In the genomic region with DNA sequence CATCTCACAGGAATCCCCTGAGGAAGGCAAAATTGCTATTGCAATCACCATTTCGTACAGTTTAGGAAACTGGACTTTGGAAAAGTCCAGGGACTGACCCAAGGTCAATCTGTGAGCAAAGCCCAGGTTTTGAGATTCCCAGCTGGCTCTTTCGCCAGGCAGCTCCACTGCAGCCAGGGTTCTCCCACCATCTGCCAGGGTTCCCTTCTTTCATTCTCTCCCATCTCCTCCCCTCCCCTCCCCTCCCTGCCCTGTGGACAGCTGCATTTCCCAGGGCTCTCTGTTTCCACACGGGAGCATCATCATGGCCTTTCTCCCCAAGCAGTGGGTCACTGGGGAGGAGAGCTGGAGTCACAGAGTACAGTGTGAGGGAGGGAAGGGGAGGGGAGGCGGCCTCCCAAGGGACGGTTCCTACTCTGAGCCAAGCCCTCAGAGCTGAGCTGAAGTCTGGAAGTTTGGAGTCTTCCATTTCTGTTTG, we compare ENCODE assay signal across 1 cellular context.
TF ChIP-seq lines count a peak whose summit lies in the region.

No MANE protein-coding gene starts in this region.

TF ChIP-seq in HepG2, 621 proteins besides CTCF, POLR2A, EP300 and RAD21 (continued from another document):
- TF ChIP-seq, protein P1, sequence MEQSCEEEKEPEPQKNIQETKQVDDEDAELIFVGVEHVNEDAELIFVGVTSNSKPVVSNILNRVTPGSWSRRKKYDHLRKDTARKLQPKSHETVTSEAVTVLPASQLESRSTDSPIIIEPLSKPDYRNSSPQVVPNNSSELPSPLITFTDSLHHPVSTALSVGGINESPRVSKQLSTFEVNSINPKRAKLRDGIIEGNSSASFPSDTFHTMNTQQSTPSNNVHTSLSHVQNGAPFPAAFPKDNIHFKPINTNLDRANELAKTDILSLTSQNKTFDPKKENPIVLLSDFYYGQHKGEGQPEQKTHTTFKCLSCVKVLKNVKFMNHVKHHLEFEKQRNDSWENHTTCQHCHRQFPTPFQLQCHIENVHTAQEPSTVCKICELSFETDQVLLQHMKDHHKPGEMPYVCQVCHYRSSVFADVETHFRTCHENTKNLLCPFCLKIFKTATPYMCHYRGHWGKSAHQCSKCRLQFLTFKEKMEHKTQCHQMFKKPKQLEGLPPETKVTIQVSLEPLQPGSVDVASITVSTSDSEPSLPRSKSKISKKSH (CRISPR knock-in tag; IDR thresholded peaks at IDR 0.05; ENCODE audit: borderline replicate concordance) = no peak
- TF ChIP-seq NR2F6 (IDR thresholded peaks at IDR 0.05) (peak; percentile 35; the same call in 1 of the 2 replicates), NR2F6 (CRISPR knock-in tag; IDR thresholded peaks at IDR 0.05) (0 out of 2 replicates have a peak, but pooled peaks have one; percentile 22), ELF3 (CRISPR knock-in tag; IDR thresholded peaks at IDR 0.05) (no peak), ZNF180 (CRISPR knock-in tag; IDR thresholded peaks at IDR 0.05; ENCODE audit: borderline replicate concordance, low read depth) (no peak), NFYB (CRISPR knock-in tag; IDR thresholded peaks at IDR 0.05) (no peak), ZMYM3 (CRISPR knock-in tag; IDR thresholded peaks at IDR 0.05) (peak; percentile 33; the same call in 1 of the 2 replicates), FOXP1 (IDR thresholded peaks at IDR 0.05) (no peak), FOXP1 (CRISPR knock-in tag; IDR thresholded peaks at IDR 0.05) (0 out of 2 replicates have a peak, but pooled peaks have one; percentile 3), RARA (CRISPR knock-in tag; IDR thresholded peaks at IDR 0.05) (peak; percentile 11; the same call in 1 of the 2 replicates), ZSCAN25 (CRISPR knock-in tag; IDR thresholded peaks at IDR 0.05) (peak; percentile 49; the same call in 1 of the 2 replicates), ESRRA (CRISPR knock-in tag; IDR thresholded peaks at IDR 0.05; ENCODE audit: low read depth) (0 out of 2 replicates have a peak, but pooled peaks have one; percentile 67)
- TF ChIP-seq, protein P2, sequence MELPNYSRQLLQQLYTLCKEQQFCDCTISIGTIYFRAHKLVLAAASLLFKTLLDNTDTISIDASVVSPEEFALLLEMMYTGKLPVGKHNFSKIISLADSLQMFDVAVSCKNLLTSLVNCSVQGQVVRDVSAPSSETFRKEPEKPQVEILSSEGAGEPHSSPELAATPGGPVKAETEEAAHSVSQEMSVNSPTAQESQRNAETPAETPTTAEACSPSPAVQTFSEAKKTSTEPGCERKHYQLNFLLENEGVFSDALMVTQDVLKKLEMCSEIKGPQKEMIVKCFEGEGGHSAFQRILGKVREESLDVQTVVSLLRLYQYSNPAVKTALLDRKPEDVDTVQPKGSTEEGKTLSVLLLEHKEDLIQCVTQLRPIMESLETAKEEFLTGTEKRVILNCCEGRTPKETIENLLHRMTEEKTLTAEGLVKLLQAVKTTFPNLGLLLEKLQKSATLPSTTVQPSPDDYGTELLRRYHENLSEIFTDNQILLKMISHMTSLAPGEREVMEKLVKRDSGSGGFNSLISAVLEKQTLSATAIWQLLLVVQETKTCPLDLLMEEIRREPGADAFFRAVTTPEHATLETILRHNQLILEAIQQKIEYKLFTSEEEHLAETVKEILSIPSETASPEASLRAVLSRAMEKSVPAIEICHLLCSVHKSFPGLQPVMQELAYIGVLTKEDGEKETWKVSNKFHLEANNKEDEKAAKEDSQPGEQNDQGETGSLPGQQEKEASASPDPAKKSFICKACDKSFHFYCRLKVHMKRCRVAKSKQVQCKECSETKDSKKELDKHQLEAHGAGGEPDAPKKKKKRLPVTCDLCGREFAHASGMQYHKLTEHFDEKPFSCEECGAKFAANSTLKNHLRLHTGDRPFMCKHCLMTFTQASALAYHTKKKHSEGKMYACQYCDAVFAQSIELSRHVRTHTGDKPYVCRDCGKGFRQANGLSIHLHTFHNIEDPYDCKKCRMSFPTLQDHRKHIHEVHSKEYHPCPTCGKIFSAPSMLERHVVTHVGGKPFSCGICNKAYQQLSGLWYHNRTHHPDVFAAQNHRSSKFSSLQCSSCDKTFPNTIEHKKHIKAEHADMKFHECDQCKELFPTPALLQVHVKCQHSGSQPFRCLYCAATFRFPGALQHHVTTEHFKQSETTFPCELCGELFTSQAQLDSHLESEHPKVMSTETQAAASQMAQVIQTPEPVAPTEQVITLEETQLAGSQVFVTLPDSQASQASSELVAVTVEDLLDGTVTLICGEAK (IDR thresholded peaks at IDR 0.05) = no peak
- TF ChIP-seq, protein P2 (CRISPR knock-in tag; IDR thresholded peaks at IDR 0.05) = no peak
